8 cellular contexts compared by ENCODE assay signal in the genomic region with DNA sequence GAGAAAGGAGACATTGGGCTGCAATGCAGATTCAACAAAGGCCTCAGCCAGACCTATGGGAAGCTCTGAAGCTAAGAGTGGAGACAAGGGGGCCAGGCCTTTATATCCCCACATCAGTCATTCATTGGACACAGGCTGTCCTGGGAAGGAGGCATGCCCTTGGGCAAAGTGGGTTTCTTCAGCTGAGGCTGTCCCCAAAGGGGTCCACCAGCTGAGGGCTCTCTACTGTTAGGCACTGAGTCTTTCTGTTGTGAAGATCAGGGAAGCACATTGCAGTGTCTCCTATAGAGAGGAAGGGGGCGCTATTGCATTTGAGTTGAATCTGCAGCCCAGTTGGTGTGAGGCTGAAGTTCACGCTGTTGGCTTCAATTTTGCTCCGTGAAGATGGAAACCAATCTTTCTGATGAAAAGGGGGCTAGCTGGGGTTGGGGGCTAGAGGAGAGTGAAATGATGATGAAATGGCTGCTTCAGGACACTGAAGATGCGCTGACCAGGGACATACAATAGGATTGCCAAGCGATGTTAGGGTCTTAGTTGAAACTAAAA. TPM values are rescaled to one million over a fixed set of nuclear protein-coding genes. Genes with fewer than 3 reads are reported as not detected.
DNase-seq lines count a peak whose midpoint lies in the region; ATAC-seq and TF ChIP-seq lines count a peak whose summit lies in the region.

No MANE protein-coding gene starts in this region.

- peak; percentile 11 to 74 (median 65) for DNase-seq in CD4-positive, CD25-positive, alpha-beta regulatory T cell
- peak; percentile 46 for DNase-seq in NCI-H526 treated with DMSO at 0.1 percent for 48 hours (lab: John Stamatoyannopoulos, UW)
- peak; percentile 13 to 14 for DNase-seq in activated CD4-positive, alpha-beta T cell treated with anti-CD3 and anti-CD28 coated beads, Interleukin-2, amount 50 U/mL, for 48 hours
- DNase-seq in erythroblast (lab: John Stamatoyannopoulos, UW) = peak; percentile 67 to 76
- DNase-seq in naive thymus-derived CD8-positive, alpha-beta T cell = peak in 9 of 10 donors; percentile 10 to 73 (median 41)
- no peak for DNase-seq in KG1 (lab: John Stamatoyannopoulos, UW)

- TF ChIP-seq POLR2A in erythroblast (IDR thresholded peaks at IDR 0.05; ENCODE audit: low read length) = no peak

- H3K4me3 Mint-ChIP-seq in CD4-positive, CD25-positive, alpha-beta regulatory T cell = no peak overlapping the region
- no peak overlapping the region for H3K4me3 Mint-ChIP-seq in naive thymus-derived CD8-positive, alpha-beta T cell

- no peak overlapping the region for H3K27ac ChIP-seq in CD4-positive, CD25-positive, alpha-beta regulatory T cell (ENCODE audit: insufficient read depth, low read length, poor library complexity, severe bottlenecking)

- H3K36me3 ChIP-seq in CD4-positive, CD25-positive, alpha-beta regulatory T cell (ENCODE audit: control insufficient read depth, insufficient read depth, low read length) = no peaks in the 10 kb centered on the region

- ATAC-seq in CD4-positive, CD25-positive, alpha-beta regulatory T cell (ENCODE audit: low read depth in 2 of 2) = peak; percentile 87 to 92
- ATAC-seq in GM18907 (IDR thresholded peaks at IDR 0.05; ENCODE audit: unreplicated experiment) (peak; percentile 90), HG03354 (IDR thresholded peaks at IDR 0.05; ENCODE audit: poor library complexity, severe bottlenecking, unreplicated experiment) (peak; percentile 88)
- ATAC-seq in naive thymus-derived CD8-positive, alpha-beta T cell = peak; percentile 91 to 95

- H3K9me3 Mint-ChIP-seq in CD4-positive, CD25-positive, alpha-beta regulatory T cell = peaks cover 0 to 3% (median 0%) of the 10 kb centered on the region in 7 donors
- H3K9me3 Mint-ChIP-seq in naive thymus-derived CD8-positive, alpha-beta T cell = no peaks in the 10 kb centered on the region

- H3K27me3 Mint-ChIP-seq in CD4-positive, CD25-positive, alpha-beta regulatory T cell = peaks cover 12% of the 10 kb centered on the region
- H3K27me3 Mint-ChIP-seq in naive thymus-derived CD8-positive, alpha-beta T cell = no peaks in the 10 kb centered on the region

- H3K27me3 ChIP-seq in CD4-positive, CD25-positive, alpha-beta regulatory T cell (ENCODE audit: control insufficient read depth, insufficient read depth, low read length) = no peaks in the 10 kb centered on the region

- H3K36me3 Mint-ChIP-seq in CD4-positive, CD25-positive, alpha-beta regulatory T cell = no peaks in the 10 kb centered on the region
- peaks cover 0 to 2% (median 0%) of the 10 kb centered on the region in 3 donors for H3K36me3 Mint-ChIP-seq in naive thymus-derived CD8-positive, alpha-beta T cell

- peak overlapping the region in 2 of 3 donors; percentile 33 to 48 for H3K27ac Mint-ChIP-seq in CD4-positive, CD25-positive, alpha-beta regulatory T cell
- peak overlapping the region in 4 of 10 donors; percentile 15 to 54 (median 38) for H3K27ac Mint-ChIP-seq in naive thymus-derived CD8-positive, alpha-beta T cell

- peaks cover 0 to 5% (median 1%) of the 10 kb centered on the region in 4 donors for H3K4me1 Mint-ChIP-seq in CD4-positive, CD25-positive, alpha-beta regulatory T cell
- H3K4me1 Mint-ChIP-seq in naive thymus-derived CD8-positive, alpha-beta T cell = peaks cover 2 to 6% (median 2%) of the 10 kb centered on the region in 4 donors

- no peaks in the 10 kb centered on the region for H3K9me3 ChIP-seq in CD4-positive, CD25-positive, alpha-beta regulatory T cell (ENCODE audit: control insufficient read depth in 2 of 2, low read length in 2 of 2)

- POLR2A ChIA-PET in naive thymus-derived CD8-positive, alpha-beta T cell (lab: Charles Lee) = no interaction called here

- H3K4me1 ChIP-seq in CD4-positive, CD25-positive, alpha-beta regulatory T cell (ENCODE audit: control insufficient read depth, insufficient read depth, low read length, poor library complexity, severe bottlenecking) = no peaks in the 10 kb centered on the region

- no peak overlapping the region for H3K4me3 ChIP-seq in CD4-positive, CD25-positive, alpha-beta regulatory T cell (ENCODE audit: low read depth, low read length)

RNA-seq across cellular contexts. Expression of gene SLC25A5, which starts 48.0 kb away (rescaled TPM):
- total RNA-seq in CD4-positive, CD25-positive, alpha-beta regulatory T cell = 165 TPM
- polyA plus RNA-seq in CD4-positive, CD25-positive, alpha-beta regulatory T cell = 100 to 1,000 TPM; 236 to 336 (median 273) TPM
- 100 to 1,000 TPM; 104 to 106 TPM for total RNA-seq in naive thymus-derived CD8-positive, alpha-beta T cell
- polyA plus RNA-seq in naive thymus-derived CD8-positive, alpha-beta T cell = 100 to 1,000 TPM; 258 to 271 (median 271) TPM

RNA-seq across cellular contexts. Expression of gene STEEP1, which starts 49.0 kb away (rescaled TPM):
- 23.9 TPM for total RNA-seq in CD4-positive, CD25-positive, alpha-beta regulatory T cell
- polyA plus RNA-seq in CD4-positive, CD25-positive, alpha-beta regulatory T cell = 10 to 100 TPM; 11.3 to 15.0 (median 13.3) TPM
- total RNA-seq in naive thymus-derived CD8-positive, alpha-beta T cell = 10 to 100 TPM; 24.9 to 25.7 TPM
- 10 to 100 TPM; 13.3 to 18.0 (median 15.3) TPM for polyA plus RNA-seq in naive thymus-derived CD8-positive, alpha-beta T cell

RNA-seq across cellular contexts. Expression of gene UBE2A, which starts 58.1 kb away (rescaled TPM):
- total RNA-seq in CD4-positive, CD25-positive, alpha-beta regulatory T cell = 80.1 TPM
- polyA plus RNA-seq in CD4-positive, CD25-positive, alpha-beta regulatory T cell = 10 to 100 TPM; 44.6 to 62.9 (median 55.8) TPM
- total RNA-seq in naive thymus-derived CD8-positive, alpha-beta T cell = 10 to 100 TPM; 41.0 to 43.5 TPM
- 10 to 100 TPM; 31.5 to 43.5 (median 34.0) TPM for polyA plus RNA-seq in naive thymus-derived CD8-positive, alpha-beta T cell
